1 cellular context compared by ENCODE assay signal in the genomic region with DNA sequence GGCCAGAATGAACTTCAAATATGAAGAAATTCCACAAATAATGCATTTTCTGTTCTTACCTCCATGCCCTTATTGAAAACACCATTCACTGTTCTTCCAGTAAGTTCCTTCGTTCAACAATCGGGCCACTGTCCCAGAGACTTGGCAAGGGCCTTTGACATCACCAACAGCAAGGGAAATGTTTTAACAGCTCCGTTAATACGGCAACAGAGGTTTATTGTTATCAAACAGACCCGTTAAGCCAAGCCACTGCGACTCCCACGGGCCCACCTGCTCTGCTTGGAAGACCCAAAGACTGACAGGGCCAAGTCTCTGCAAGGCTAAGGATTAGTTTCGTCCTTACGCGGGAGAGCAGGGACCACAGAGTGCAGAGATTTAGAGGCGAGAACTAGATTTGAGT.
TF ChIP-seq lines count a peak whose summit lies in the region.

No MANE protein-coding gene starts in this region.

TF ChIP-seq in HepG2, 621 proteins besides CTCF, POLR2A, EP300 and RAD21 (continued from another document):
- TF ChIP-seq, protein P1, sequence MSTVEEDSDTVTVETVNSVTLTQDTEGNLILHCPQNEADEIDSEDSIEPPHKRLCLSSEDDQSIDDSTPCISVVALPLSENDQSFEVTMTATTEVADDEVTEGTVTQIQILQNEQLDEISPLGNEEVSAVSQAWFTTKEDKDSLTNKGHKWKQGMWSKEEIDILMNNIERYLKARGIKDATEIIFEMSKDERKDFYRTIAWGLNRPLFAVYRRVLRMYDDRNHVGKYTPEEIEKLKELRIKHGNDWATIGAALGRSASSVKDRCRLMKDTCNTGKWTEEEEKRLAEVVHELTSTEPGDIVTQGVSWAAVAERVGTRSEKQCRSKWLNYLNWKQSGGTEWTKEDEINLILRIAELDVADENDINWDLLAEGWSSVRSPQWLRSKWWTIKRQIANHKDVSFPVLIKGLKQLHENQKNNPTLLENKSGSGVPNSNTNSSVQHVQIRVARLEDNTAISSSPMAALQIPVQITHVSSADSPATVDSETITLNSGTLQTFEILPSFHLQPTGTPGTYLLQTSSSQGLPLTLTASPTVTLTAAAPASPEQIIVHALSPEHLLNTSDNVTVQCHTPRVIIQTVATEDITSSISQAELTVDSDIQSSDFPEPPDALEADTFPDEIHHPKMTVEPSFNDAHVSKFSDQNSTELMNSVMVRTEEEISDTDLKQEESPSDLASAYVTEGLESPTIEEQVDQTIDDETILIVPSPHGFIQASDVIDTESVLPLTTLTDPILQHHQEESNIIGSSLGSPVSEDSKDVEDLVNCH (CRISPR knock-in tag; IDR thresholded peaks at IDR 0.05), result no peak
- TF ChIP-seq ZNF317 (CRISPR knock-in tag; IDR thresholded peaks at IDR 0.05) (no peak), ZNF678 (CRISPR knock-in tag; IDR thresholded peaks at IDR 0.05) (no peak)
